In genomic region chr3:46579756-46580286, GRCh38 we compare ENCODE assay signal across 1 cellular context.
A peak's percentile ranks its signal among the peaks of the same experiment; 100 is the strongest.
TF ChIP-seq lines count a peak whose summit lies in the region.

No MANE protein-coding gene starts in this region.

TF ChIP-seq in K562, 482 proteins besides CTCF, POLR2A, EP300 and RAD21:
- TF ChIP-seq ZNF407 (IDR thresholded peaks at IDR 0.05; ENCODE audit: low read depth) (no peak), SPI1 (IDR thresholded peaks at IDR 0.05; ENCODE audit: borderline replicate concordance, low read depth, low read length) (peak; percentile 43; the same call in 1 of the 2 replicates), HMGXB4 (CRISPR knock-in tag; IDR thresholded peaks at IDR 0.05) (no peak), NRF1 (conservative IDR thresholded peaks at IDR 0.05 in 1 of 2, IDR thresholded peaks at IDR 0.05 in 1 of 2) (0 out of 4 replicates have a peak, but pooled peaks of 1 of the 2 experiments have one; percentile 30), KLF10 (CRISPR knock-in tag; IDR thresholded peaks at IDR 0.05) (no peak)
